1 cellular context compared by ENCODE assay signal in genomic region chr3:158471639-158472294, GRCh38.
TF ChIP-seq lines count a peak whose summit lies in the region.

No MANE protein-coding gene starts in this region.

TF ChIP-seq in SK-N-SH, 30 proteins besides CTCF, POLR2A, EP300 and RAD21 (continued from another document):
- TF ChIP-seq MEF2A (IDR thresholded peaks at IDR 0.05; ENCODE audit: borderline replicate concordance, low read depth) (no peak), MXI1 (IDR thresholded peaks at IDR 0.05; ENCODE audit: low read depth, low read length) (no peak), EZH2phosphoT487 (IDR thresholded peaks at IDR 0.05; ENCODE audit: borderline replicate concordance, low read depth) (no peak), NRF1 (IDR thresholded peaks at IDR 0.05; ENCODE audit: low read depth, low read length) (no peak), FOSL2 (IDR thresholded peaks at IDR 0.05; ENCODE audit: borderline replicate concordance, low read depth) (peak; percentile 89), JUND (IDR thresholded peaks at IDR 0.05) (peak; percentile 88), TCF12 (IDR thresholded peaks at IDR 0.05) (peak; percentile 73), FOXM1 (IDR thresholded peaks at IDR 0.05; ENCODE audit: low read depth) (no peak), FOXJ3 (CRISPR knock-in tag; IDR thresholded peaks at IDR 0.05) (no peak), GABPA (IDR thresholded peaks at IDR 0.05; ENCODE audit: low read depth) (no peak), TEAD4 (IDR thresholded peaks at IDR 0.05; ENCODE audit: borderline replicate concordance, insufficient read depth) (peak; percentile 38; the same call in 1 of the 2 replicates), RFX5 (IDR thresholded peaks at IDR 0.05; ENCODE audit: low read length) (no peak), RXRA (IDR thresholded peaks at IDR 0.05; ENCODE audit: borderline replicate concordance, low read depth) (no peak), SMC3 (IDR thresholded peaks at IDR 0.05; ENCODE audit: low read depth, low read length) (no peak), RCOR1 (IDR thresholded peaks at IDR 0.05; ENCODE audit: low read length) (no peak), USF1 (IDR thresholded peaks at IDR 0.05; ENCODE audit: borderline replicate concordance, low read depth) (no peak), ELF1 (IDR thresholded peaks at IDR 0.05) (no peak), TAF1 (IDR thresholded peaks at IDR 0.05; ENCODE audit: borderline replicate concordance, low read depth, low read length) (no peak), GATA2 (CRISPR knock-in tag; IDR thresholded peaks at IDR 0.05) (no peak), YY1 (IDR thresholded peaks at IDR 0.05; ENCODE audit: low read depth) (no peak), PBX3 (IDR thresholded peaks at IDR 0.05) (peak; percentile 51), USF2 (IDR thresholded peaks at IDR 0.05; ENCODE audit: borderline replicate concordance, low read depth, low read length) (no peak), CHD2 (IDR thresholded peaks at IDR 0.05; ENCODE audit: low read length, partially characterized antibody) (no peak)
